Comparison of ENCODE assay signal across 15 cellular contexts in the genomic region with DNA sequence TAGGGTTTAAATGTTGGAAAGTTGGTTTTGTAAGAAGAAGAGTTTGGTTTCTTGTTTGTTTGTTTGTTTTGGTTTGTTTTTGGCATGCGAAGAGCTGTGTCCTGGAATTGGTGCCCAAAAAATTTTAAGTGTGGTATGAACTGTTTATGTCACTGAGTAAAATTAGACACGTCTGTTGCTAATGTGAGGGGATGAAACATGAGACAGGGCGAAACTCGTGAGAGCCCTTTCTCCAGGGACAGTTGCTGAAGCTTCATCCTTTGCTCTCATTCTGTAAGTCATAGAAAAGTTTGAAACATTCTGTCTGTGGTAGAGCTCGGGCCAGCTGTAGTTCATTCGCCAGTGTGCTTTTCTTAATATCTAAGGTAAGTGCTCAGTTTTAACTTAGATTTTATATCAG. TPM values are rescaled to one million over a fixed set of nuclear protein-coding genes. Genes with fewer than 3 reads are reported as not detected.
DNase-seq lines count a peak whose midpoint lies in the region; ATAC-seq and TF ChIP-seq lines count a peak whose summit lies in the region.
"Had no signal": no experiment of that assay in that cellular context is flagged by ENCODE, and none has a peak within 500 bp of the region (broad histone marks: within the 10 kb centered on the region; RNA-seq: fewer than 3 reads in every experiment).

A gene with protein sequence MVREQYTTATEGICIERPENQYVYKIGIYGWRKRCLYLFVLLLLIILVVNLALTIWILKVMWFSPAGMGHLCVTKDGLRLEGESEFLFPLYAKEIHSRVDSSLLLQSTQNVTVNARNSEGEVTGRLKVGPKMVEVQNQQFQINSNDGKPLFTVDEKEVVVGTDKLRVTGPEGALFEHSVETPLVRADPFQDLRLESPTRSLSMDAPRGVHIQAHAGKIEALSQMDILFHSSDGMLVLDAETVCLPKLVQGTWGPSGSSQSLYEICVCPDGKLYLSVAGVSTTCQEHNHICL (plus strand): TSS at position 269 of the 400 bp plus-strand sequence. CDS start 22,716 bp downstream, outside the sequence.

- H3K4me1 ChIP-seq in SJCRH30 = peaks cover 29% of the 10 kb centered on the region
- peaks cover 8 to 17% (median 10%) of the 10 kb centered on the region in 3 donors for H3K4me1 ChIP-seq in skeletal muscle tissue (ENCODE audit: control insufficient read depth in 3 of 3, insufficient read depth in 3 of 3, low read length in 3 of 3)
- no peaks in the 10 kb centered on the region for H3K4me1 ChIP-seq in sigmoid colon
- H3K4me1 ChIP-seq in vagina = no peaks in the 10 kb centered on the region

- H3K27ac ChIP-seq in SJCRH30 (no peak within 1 kb of the TSS), skeletal muscle tissue (ENCODE audit: low read depth, low read length) (peak within 1 kb of the TSS; percentile 91), sigmoid colon (no peak within 1 kb of the TSS), vagina (no peak within 1 kb of the TSS)
- H3K27ac ChIP-seq: BLaER1 treated with 17β-estradiol and CSF1 and Interleukin-3, amounts not matched to agents 10 nM and 100 nM had no signal

- no peak within 1 kb of the TSS for H3K4me3 ChIP-seq in SJCRH30
- peak within 1 kb of the TSS; percentile 60 to 75 (median 63) for H3K4me3 ChIP-seq in skeletal muscle tissue (ENCODE audit: low read length in 3 of 3)
- no peak within 1 kb of the TSS for H3K4me3 ChIP-seq in sigmoid colon
- no peak within 1 kb of the TSS for H3K4me3 ChIP-seq in vagina
- H3K4me3 ChIP-seq: BLaER1 treated with 17β-estradiol and CSF1 and Interleukin-3, amounts not matched to agents 10 nM and 100 nM; GM12878 had no signal

- peak; percentile 33 to 75 for DNase-seq in SJCRH30
- no peak for DNase-seq in cardiac septum (ENCODE audit: low spot score)
- DNase-seq in myocyte (ENCODE audit: low read depth) = peak; percentile 95
- no peak for DNase-seq in sigmoid colon
- DNase-seq in vagina (ENCODE audit: extremely low spot score in 2 of 2) = no peak
- DNase-seq: NCI-H1048, NCI-H1694, NCI-H2107, NCI-H446, NCI-H748 treated with DMSO at 0.1 percent for 48 hours, SHP77 had no signal

- H3K9ac ChIP-seq in skeletal muscle tissue (ENCODE audit: low read depth in 1 of 3, low read length in 3 of 3) = peak within 1 kb of the TSS; percentile 73 to 88 (median 78)
- H3K9ac ChIP-seq: BLaER1 treated with 17β-estradiol and CSF1 and Interleukin-3, amounts not matched to agents 10 nM and 100 nM had no signal

- H3K36me3 ChIP-seq in SJCRH30 = no peaks in the 10 kb centered on the region
- H3K36me3 ChIP-seq in skeletal muscle tissue (ENCODE audit: control insufficient read depth in 3 of 3, insufficient read depth in 3 of 3, low read length in 3 of 3) = no peaks in the 10 kb centered on the region
- H3K36me3 ChIP-seq in sigmoid colon = no peaks in the 10 kb centered on the region
- H3K36me3 ChIP-seq in vagina = no peaks in the 10 kb centered on the region
- H3K36me3 ChIP-seq: BLaER1 treated with 17β-estradiol and CSF1 and Interleukin-3, amounts not matched to agents 10 nM and 100 nM had no signal

- no peak for TF ChIP-seq CTCF in sigmoid colon (IDR thresholded peaks at IDR 0.05)
- no peak for TF ChIP-seq CTCF in vagina (IDR thresholded peaks at IDR 0.05)

- intact Hi-C loops in cardiac septum (cut with DNase I) = loop anchor here (10.0 kb wide), 1 partner anchor 194 kb away; no protein-coding TSS in a partner anchor
- intact Hi-C loops in sigmoid colon (cut with DNase I) = no loop called here
- intact Hi-C loops in vagina (cut with DNase I) = no loop called here

- H3K9me3 ChIP-seq in SJCRH30 (replicated peaks) (no peaks in the 10 kb centered on the region), skeletal muscle tissue (ENCODE audit: control insufficient read depth in 3 of 3, low read length in 3 of 3) (no peaks in the 10 kb centered on the region), sigmoid colon (no peaks in the 10 kb centered on the region), vagina (no peaks in the 10 kb centered on the region)
- H3K9me3 ChIP-seq: BLaER1 treated with 17β-estradiol and CSF1 and Interleukin-3, amounts not matched to agents 10 nM and 100 nM had no signal

- TF ChIP-seq EP300 in sigmoid colon (IDR thresholded peaks at IDR 0.05) = no peak

- 70 to 72% methylated on average over 6 of the region's 6 CpGs for WGBS in sigmoid colon, 2 donors

- H3K27me3 ChIP-seq in SJCRH30 (no peaks in the 10 kb centered on the region), skeletal muscle tissue (ENCODE audit: control insufficient read depth in 3 of 3, insufficient read depth in 3 of 3, low read length in 3 of 3) (no peaks in the 10 kb centered on the region), sigmoid colon (no peaks in the 10 kb centered on the region), vagina (no peaks in the 10 kb centered on the region)
- H3K27me3 ChIP-seq: BLaER1 treated with 17β-estradiol and CSF1 and Interleukin-3, amounts not matched to agents 10 nM and 100 nM had no signal

- no peak for ATAC-seq in GM18517 (IDR thresholded peaks at IDR 0.05; ENCODE audit: unreplicated experiment)
- ATAC-seq: GM12878 had no signal

- TF ChIP-seq POLR2A in sigmoid colon (IDR thresholded peaks at IDR 0.05) = no peak
- TF ChIP-seq POLR2A in vagina (IDR thresholded peaks at IDR 0.05) = no peak

RNA-seq across cellular contexts. Expression of the gene that starts here (rescaled TPM):
- total RNA-seq in SJCRH30 (2014; rRNA removed; shearing (Covaris generic)) = 0.14 and 0.18 TPM in 2 replicates
- 81.7 TPM for total RNA-seq in cardiac septum
- total RNA-seq in myocyte = 84.9 and 131 TPM in 2 replicates
- 43.0 TPM for polyA plus RNA-seq in myocyte (2012)
- 60.0 TPM for total RNA-seq in skeletal muscle tissue
- 1 to 10 TPM in 2 of 4 donors, under 1 TPM in 2; 0.16 to 1.1 (median 1.0) TPM for total RNA-seq in sigmoid colon
- polyA plus RNA-seq in sigmoid colon = 1 to 10 TPM in 1 of 3 donors, under 1 TPM in 1, not detected in 1; 0.23 to 1.2 TPM
- not detected for total RNA-seq in vagina
- total RNA-seq: GM12878 had no signal
- polyA plus RNA-seq: GM12878 had no signal

Comparison
In these comparisons a context has a peak if more than half of its experiments do, and no peak if none do; other contexts are left out.
1. RNA of the gene that starts here (total RNA-seq): 84.9 to 131 TPM in myocyte, 81.7 TPM in cardiac septum (single experiment) and 60.0 TPM in skeletal muscle tissue (single experiment); 0.16 to 1.1 TPM in sigmoid colon, not detected in vagina (single experiment) and 0.14 to 0.18 TPM in SJCRH30; every median in the first group is over 10 times any median in the second.
2. Peak in DNase-seq in SJCRH30; RNA of the gene not detected or under 1 TPM.
3. H3K4me3 ChIP-seq: peak in skeletal muscle tissue (3 of 3); none in SJCRH30 (single experiment), sigmoid colon (0 of 4) and vagina (0 of 2).